Comparison of ENCODE assay signal across 10 cellular contexts in genomic region chr1:36359911-36360310, GRCh38. TPM values are rescaled to one million over a fixed set of nuclear protein-coding genes. Genes with fewer than 3 reads are reported as not detected.
DNase-seq lines count a peak whose midpoint lies in the region; ATAC-seq and TF ChIP-seq lines count a peak whose summit lies in the region.
"Had no signal": no experiment of that assay in that cellular context is flagged by ENCODE, and none has a peak within 500 bp of the region (broad histone marks: within the 10 kb centered on the region; RNA-seq: fewer than 3 reads in every experiment).

No MANE protein-coding gene starts in this region.

- H3K4me1 ChIP-seq in mammary epithelial cell (ENCODE audit: insufficient read depth, low read length) (no peaks in the 10 kb centered on the region), neutrophil (ENCODE audit: control insufficient read depth in 1 of 2, insufficient read depth in 1 of 2, low read depth in 1 of 2, low read length in 1 of 2) (peaks cover 47 to 48% of the 10 kb centered on the region in 2 experiments)

- no peak for ATAC-seq in GM21717 (IDR thresholded peaks at IDR 0.05; ENCODE audit: unreplicated experiment)
- no peak for ATAC-seq in HG02884 (IDR thresholded peaks at IDR 0.05; ENCODE audit: unreplicated experiment)
- no peak for ATAC-seq in HG03460 (IDR thresholded peaks at IDR 0.05; ENCODE audit: unreplicated experiment)
- ATAC-seq: Right ventricle myocardium inferior had no signal

- H3K4me3 ChIP-seq in mammary epithelial cell (replicated peaks in 1 of 3; ENCODE audit: insufficient read depth in 1 of 3, low read depth in 2 of 3, low read length in 3 of 3) (no peak overlapping the region), neutrophil (ENCODE audit: low read depth in 1 of 2, low read length in 1 of 2) (peak overlapping the region; percentile 19 to 40)

- no peak overlapping the region for H2AFZ ChIP-seq in mammary epithelial cell (ENCODE audit: low read depth, low read length)

- WGBS in mammary epithelial cell (ENCODE audit: low coverage, missing lambda C conversion rate), result 74% methylated on average over 4 of the region's 6 CpGs

- H3K27ac ChIP-seq in mammary epithelial cell (ENCODE audit: insufficient read depth, low read depth, low read length) (no peak overlapping the region), neutrophil (peak overlapping the region; percentile 97)

- CTCF ChIA-PET in mammary epithelial cell (lab: Charles Lee; ENCODE audit: low non-redundant PET), result no interaction called here

- no TSS peak for BruUV-seq in mammary epithelial cell (replicated peaks; lab: Mats Ljungman, UMichigan)

- H3K9ac ChIP-seq in mammary epithelial cell (ENCODE audit: insufficient read depth, low read length), result no peak overlapping the region

- H3K36me3 ChIP-seq in mammary epithelial cell (ENCODE audit: insufficient read depth, low read length), result peaks cover 6% of the 10 kb centered on the region
- H3K36me3 ChIP-seq in neutrophil, result peaks cover 72% of the 10 kb centered on the region

- H3K27me3 ChIP-seq in mammary epithelial cell (ENCODE audit: insufficient read depth, low read length), result no peaks in the 10 kb centered on the region
- no peaks in the 10 kb centered on the region for H3K27me3 ChIP-seq in neutrophil

- H3K9me3 ChIP-seq in mammary epithelial cell (replicated peaks; ENCODE audit: insufficient read depth, low read length), result no peaks in the 10 kb centered on the region
- no peaks in the 10 kb centered on the region for H3K9me3 ChIP-seq in neutrophil

- no peak overlapping the region for H3K4me2 ChIP-seq in mammary epithelial cell (ENCODE audit: insufficient read depth, low read depth, low read length)

- peaks cover 10% of the 10 kb centered on the region for H3K79me2 ChIP-seq in mammary epithelial cell (ENCODE audit: insufficient read depth, low read length)

- in situ Hi-C loops in mammary epithelial cell (cut with MboI; ENCODE audit: low sequenced_read_pairs in 2 of 2), result no loop called here

- H4K20me1 ChIP-seq in mammary epithelial cell (ENCODE audit: insufficient read depth, low read length), result no peaks in the 10 kb centered on the region

- no peak for TF ChIP-seq CTCF in mammary epithelial cell (conservative IDR thresholded peaks at IDR 0.05 in 1 of 2, IDR thresholded peaks at IDR 0.05 in 1 of 2; ENCODE audit: extremely low read depth in 1 of 2, insufficient read depth in 1 of 2, low read depth in 1 of 2, low read length in 2 of 2)
- TF ChIP-seq CTCF in neutrophil (IDR thresholded peaks at IDR 0.05), result peak; percentile 30

- intact Hi-C loops in mammary epithelial cell (cut with micrococcal nuclease), result no loop called here

- dilution Hi-C loops in mammary epithelial cell (cut with HindIII; ENCODE audit: low sequenced_read_pairs), result loop anchor here (5.0 kb wide), 2 partner anchors 32 to 82 kb away; no protein-coding TSS in a partner anchor

- DNase-seq in DMS79 (lab: John Stamatoyannopoulos, UW), result peak; percentile 32
- DNase-seq in T follicular helper cell (ENCODE audit: low read depth), result peak; percentile 44
- peak; percentile 6 for DNase-seq in mammary epithelial cell
- DNase-seq in NCI-H226, result no peak
- DNase-seq: HCEC 1CT had no signal

RNA-seq across cellular contexts. Expression of gene STK40, which starts 25.8 kb away (rescaled TPM):
- total RNA-seq in mammary epithelial cell, result 10 to 100 TPM; 13.2 to 21.3 TPM
- polyA plus RNA-seq in mammary epithelial cell, result 10.5 TPM
- polyA minus RNA-seq in mammary epithelial cell, result 50.5 TPM

RNA-seq across cellular contexts. Expression of gene EVA1B, which starts 36.5 kb away (rescaled TPM):
- 1 to 10 TPM; 9.2 to 10.0 TPM for total RNA-seq in mammary epithelial cell
- polyA plus RNA-seq in mammary epithelial cell, result 1.9 TPM
- polyA minus RNA-seq in mammary epithelial cell, result not detected

RNA-seq across cellular contexts. Expression of gene LSM10, which starts 37.8 kb away (rescaled TPM):
- 10 to 100 TPM; 10.8 to 34.9 TPM for total RNA-seq in mammary epithelial cell
- polyA plus RNA-seq in mammary epithelial cell, result 55.3 TPM
- polyA minus RNA-seq in mammary epithelial cell, result 24.0 TPM

RNA-seq across cellular contexts. Expression of gene SH3D21, which starts 53.7 kb away (rescaled TPM):
- total RNA-seq in mammary epithelial cell, result 10 to 100 TPM in 1 of 2 donors, 1 to 10 TPM in 1; 7.8 to 26.0 TPM
- 6.3 TPM for polyA plus RNA-seq in mammary epithelial cell
- 6.4 TPM for polyA minus RNA-seq in mammary epithelial cell

Comparison
In these comparisons a context has a peak if more than half of its experiments do, and no peak if none do; other contexts are left out.
1. H3K4me3 ChIP-seq: peak in neutrophil (2 of 2); none in mammary epithelial cell (0 of 3).